1 cellular context compared by ENCODE assay signal in genomic region chr16:647173-647902, GRCh38.
A peak's percentile ranks its signal among the peaks of the same experiment; 100 is the strongest.
TF ChIP-seq lines count a peak whose summit lies in the region.

No MANE protein-coding gene starts in this region.

TF ChIP-seq in endothelial cell of umbilical vein, 7 proteins besides CTCF, POLR2A, EP300 and RAD21:
- TF ChIP-seq EZH2 (IDR thresholded peaks at IDR 0.05; ENCODE audit: borderline replicate concordance, low read depth, low read length, severe bottlenecking) (no peak), POLR2AphosphoS5 (IDR thresholded peaks at IDR 0.05; ENCODE audit: insufficient read depth, low read depth, low read length) (peak; percentile 2)
